17 cellular contexts compared by ENCODE assay signal in genomic region chr20:47605673-47606413, GRCh38.
A peak's percentile ranks its signal among the peaks of the same experiment; 100 is the strongest.
DNase-seq lines count a peak whose midpoint lies in the region; ATAC-seq and TF ChIP-seq lines count a peak whose summit lies in the region.
"Had no signal": no experiment of that assay in that cellular context is flagged by ENCODE, and none has a peak within 500 bp of the region (broad histone marks: within the 10 kb centered on the region; RNA-seq: fewer than 3 reads in every experiment).

No MANE protein-coding gene starts in this region.

- ATAC-seq in activated T-cell treated with anti-CD3 and anti-CD28 coated beads, Interleukin-2, amount 50 U/mL, for 72 hours (replicated peaks in 1 of 2) = no peak
- ATAC-seq: foreskin keratinocyte had no signal

- H3K27me3 Mint-ChIP-seq in activated T-cell treated with anti-CD3 and anti-CD28 coated beads, Interleukin-2, amount 50 U/mL, for 72 hours (ENCODE audit: low read depth) = no peaks in the 10 kb centered on the region
- H3K27me3 Mint-ChIP-seq in activated T-helper 1 cell treated with anti-CD3 and anti-CD28 coated beads, Interleukin-12 subunit alpha, Interleukin-12 subunit beta, Interleukin-2, Interleukin-4 antibody, amounts not matched to agents 30 ng/mL and 10 ng/mL and 1 ng/mL, durations not matched to agents 14 hours and 24 hours and 36 hours (ENCODE audit: insufficient read depth) = no peaks in the 10 kb centered on the region
- H3K27me3 Mint-ChIP-seq in nephron progenitor cell (ENCODE audit: low read depth, poor library complexity) = peaks cover 1% of the 10 kb centered on the region

- peak overlapping the region; percentile 96 for H3K27ac Mint-ChIP-seq in activated T-cell treated with anti-CD3 and anti-CD28 coated beads, Interleukin-2, amount 50 U/mL, for 72 hours
- H3K27ac Mint-ChIP-seq in activated T-helper 1 cell treated with anti-CD3 and anti-CD28 coated beads, Interleukin-12 subunit alpha, Interleukin-12 subunit beta, Interleukin-2, Interleukin-4 antibody, amounts not matched to agents 30 ng/mL and 10 ng/mL and 1 ng/mL, durations not matched to agents 14 hours and 24 hours and 36 hours = peak overlapping the region; percentile 93
- peak overlapping the region; percentile 16 for H3K27ac Mint-ChIP-seq in nephron progenitor cell
- H3K27ac Mint-ChIP-seq: endodermal cell had no signal

- H3K4me3 ChIP-seq in HEK293 (ENCODE audit: low read depth, low read length) (no peak overlapping the region), esophagus muscularis mucosa (no peak overlapping the region)
- H3K4me3 ChIP-seq: cardiac muscle cell, uterus had no signal

- CTCF ChIA-PET in HEK293 (lab: Yijun Ruan, JAX) = no interaction called here

- H3K27ac ChIP-seq in HEK293 (ENCODE audit: extremely low read depth, low read depth, low read length) = no peak overlapping the region
- H3K27ac ChIP-seq in esophagus muscularis mucosa (replicated peaks in 1 of 4) = no peak overlapping the region
- H3K27ac ChIP-seq: cardiac muscle cell, foreskin keratinocyte, uterus had no signal

- H3K4me1 ChIP-seq in HEK293 (ENCODE audit: control insufficient read depth, insufficient read depth, low read length) (peaks cover 6% of the 10 kb centered on the region; the same call in 1 of the 2 replicates), esophagus muscularis mucosa (peaks cover 23 to 29% (median 24%) of the 10 kb centered on the region in 4 donors)
- H3K4me1 ChIP-seq: uterus had no signal

- intact Hi-C loops in activated T-helper 1 cell treated with anti-CD3 and anti-CD28 coated beads, Interleukin-12 subunit alpha, Interleukin-12 subunit beta, Interleukin-2, Interleukin-4 antibody, amounts not matched to agents 30 ng/mL and 10 ng/mL and 1 ng/mL, durations not matched to agents 14 hours and 24 hours and 36 hours (cut with micrococcal nuclease) = no loop called here
- intact Hi-C loops in esophagus muscularis mucosa (cut with DNase I) = no loop called here

- H3K4me3 Mint-ChIP-seq in activated T-cell treated with anti-CD3 and anti-CD28 coated beads, Interleukin-2, amount 50 U/mL, for 72 hours = peak overlapping the region; percentile 30 to 77
- H3K4me3 Mint-ChIP-seq in activated T-helper 1 cell treated with anti-CD3 and anti-CD28 coated beads, Interleukin-12 subunit alpha, Interleukin-12 subunit beta, Interleukin-2, Interleukin-4 antibody, amounts not matched to agents 30 ng/mL and 10 ng/mL and 1 ng/mL, durations not matched to agents 14 hours and 24 hours and 36 hours = peak overlapping the region; percentile 21
- no peak overlapping the region for H3K4me3 Mint-ChIP-seq in nephron progenitor cell
- H3K4me3 Mint-ChIP-seq: endodermal cell had no signal

- peaks cover 97% of the 10 kb centered on the region for H3K4me1 Mint-ChIP-seq in activated T-cell treated with anti-CD3 and anti-CD28 coated beads, Interleukin-2, amount 50 U/mL, for 72 hours (ENCODE audit: low read depth)
- peaks cover 84% of the 10 kb centered on the region for H3K4me1 Mint-ChIP-seq in activated T-helper 1 cell treated with anti-CD3 and anti-CD28 coated beads, Interleukin-12 subunit alpha, Interleukin-12 subunit beta, Interleukin-2, Interleukin-4 antibody, amounts not matched to agents 30 ng/mL and 10 ng/mL and 1 ng/mL, durations not matched to agents 14 hours and 24 hours and 36 hours (ENCODE audit: low read depth)
- peaks cover 18% of the 10 kb centered on the region for H3K4me1 Mint-ChIP-seq in nephron progenitor cell

- DNase-seq in activated T-cell treated with anti-CD3 and anti-CD28 coated beads, Interleukin-2, amount 50 U/mL, for 72 hours = no peak
- DNase-seq in activated T-cell treated with anti-CD3 and anti-CD28 coated beads for 4 hours (no peak), nephron progenitor cell (no peak), esophagus muscularis mucosa (ENCODE audit: extremely low spot score) (no peak), amniotic stem cell (lab: John Stamatoyannopoulos, UW) (no peak)
- DNase-seq in activated T-helper 1 cell treated with anti-CD3 and anti-CD28 coated beads, Interleukin-12 subunit alpha, Interleukin-12 subunit beta, Interleukin-2, Interleukin-4 antibody, amounts not matched to agents 30 ng/mL and 10 ng/mL and 1 ng/mL, durations not matched to agents 14 hours and 24 hours and 36 hours (ENCODE audit: low spot score) = no peak
- no peak for DNase-seq in effector CD8-positive, alpha-beta T cell (lab: John Stamatoyannopoulos, UW)
- DNase-seq: activated CD4-positive, alpha-beta T cell treated with anti-CD3 and anti-CD28 coated beads for 48 hours; endodermal cell; foreskin keratinocyte; NCI-H82; occipital lobe; RPMI8226; stimulated activated CD4-positive, alpha-beta T cell treated with anti-CD3 and anti-CD28 coated beads, Interleukin-4, amount 100 ng/mL, for 24 hours; uterus had no signal

- POLR2A ChIA-PET in HEK293 (lab: Yijun Ruan, JAX) = no interaction called here

- no peak for TF ChIP-seq POLR2A in esophagus muscularis mucosa (IDR thresholded peaks at IDR 0.05; ENCODE audit: low read depth)

- no peak for TF ChIP-seq EP300 in esophagus muscularis mucosa (IDR thresholded peaks at IDR 0.05)

- peaks cover 2 to 3% of the 10 kb centered on the region in 2 donors for H3K36me3 Mint-ChIP-seq in activated T-cell treated with anti-CD3 and anti-CD28 coated beads, Interleukin-2, amount 50 U/mL, for 72 hours (ENCODE audit: insufficient read depth in 2 of 2)
- H3K36me3 Mint-ChIP-seq in activated T-helper 1 cell treated with anti-CD3 and anti-CD28 coated beads, Interleukin-12 subunit alpha, Interleukin-12 subunit beta, Interleukin-2, Interleukin-4 antibody, amounts not matched to agents 30 ng/mL and 10 ng/mL and 1 ng/mL, durations not matched to agents 14 hours and 24 hours and 36 hours (ENCODE audit: low read depth) = peaks cover 45% of the 10 kb centered on the region
- H3K36me3 Mint-ChIP-seq in nephron progenitor cell (ENCODE audit: low read depth) = peaks cover 32% of the 10 kb centered on the region

- TF ChIP-seq CTCF in HEK293 (tag by site-specific recombination; IDR thresholded peaks at IDR 0.05) = no peak
- TF ChIP-seq CTCF in nephron progenitor cell (IDR thresholded peaks at IDR 0.05) = no peak
- no peak for TF ChIP-seq CTCF in esophagus muscularis mucosa (IDR thresholded peaks at IDR 0.05)

- WGBS in esophagus muscularis mucosa = 89% methylated on average over 9 of the region's 9 CpGs

- no peaks in the 10 kb centered on the region for H3K27me3 ChIP-seq in esophagus muscularis mucosa
- H3K27me3 ChIP-seq: cardiac muscle cell, foreskin keratinocyte, uterus had no signal

- no peaks in the 10 kb centered on the region for H3K9me3 ChIP-seq in HEK293 (ENCODE audit: control insufficient read depth, insufficient read depth, low read depth, low read length)
- H3K9me3 ChIP-seq in esophagus muscularis mucosa = no peaks in the 10 kb centered on the region
- H3K9me3 ChIP-seq: uterus had no signal

- H3K36me3 ChIP-seq in HEK293 (ENCODE audit: control insufficient read depth in 2 of 2, insufficient read depth in 1 of 2, low read length in 2 of 2) = no peaks in the 10 kb centered on the region
- no peaks in the 10 kb centered on the region for H3K36me3 ChIP-seq in esophagus muscularis mucosa
- H3K36me3 ChIP-seq: cardiac muscle cell, uterus had no signal

- no peaks in the 10 kb centered on the region for H3K9me3 Mint-ChIP-seq in activated T-cell treated with anti-CD3 and anti-CD28 coated beads, Interleukin-2, amount 50 U/mL, for 72 hours
- no peaks in the 10 kb centered on the region for H3K9me3 Mint-ChIP-seq in activated T-helper 1 cell treated with anti-CD3 and anti-CD28 coated beads, Interleukin-12 subunit alpha, Interleukin-12 subunit beta, Interleukin-2, Interleukin-4 antibody, amounts not matched to agents 30 ng/mL and 10 ng/mL and 1 ng/mL, durations not matched to agents 14 hours and 24 hours and 36 hours
- H3K9me3 Mint-ChIP-seq in nephron progenitor cell = peaks cover 24% of the 10 kb centered on the region

TF ChIP-seq in HEK293, 187 proteins besides CTCF, POLR2A, EP300 and RAD21:
- TF ChIP-seq ZBTB44 (tag by site-specific recombination; IDR thresholded peaks at IDR 0.05) (peak; percentile 61), AEBP2 (tag by site-specific recombination; IDR thresholded peaks at IDR 0.05; ENCODE audit: borderline replicate concordance) (no peak), ZNF350 (tag by site-specific recombination; IDR thresholded peaks at IDR 0.05) (no peak), ZNF837 (tag by site-specific recombination; IDR thresholded peaks at IDR 0.05) (no peak), ZNF621 (tag by site-specific recombination; IDR thresholded peaks at IDR 0.05) (no peak), ZBTB8A (tag by site-specific recombination; IDR thresholded peaks at IDR 0.05) (no peak), TCF7L2 (IDR thresholded peaks at IDR 0.05; ENCODE audit: borderline replicate concordance, low read depth, low read length) (peak; percentile 56; the same call in 1 of the 2 replicates), ZNF426 (tag by site-specific recombination; IDR thresholded peaks at IDR 0.05) (no peak), ZNF776 (tag by site-specific recombination; IDR thresholded peaks at IDR 0.05; ENCODE audit: borderline replicate concordance) (no peak), ZNF677 (tag by site-specific recombination; IDR thresholded peaks at IDR 0.05) (no peak), BCL11A (tag by site-specific recombination; IDR thresholded peaks at IDR 0.05; ENCODE audit: low read depth) (no peak)

Comparison
In these comparisons a context has a peak if more than half of its experiments do, and no peak if none do; other contexts are left out.
1. H3K27ac Mint-ChIP-seq: peak in every context shown above with its lines; median percentile 96 in activated T-cell treated with anti-CD3 and anti-CD28 coated beads, Interleukin-2, amount 50 U/mL, for 72 hours; 93 in activated T-helper 1 cell treated with anti-CD3 and anti-CD28 coated beads, Interleukin-12 subunit alpha, Interleukin-12 subunit beta, Interleukin-2, Interleukin-4 antibody, amounts not matched to agents 30 ng/mL and 10 ng/mL and 1 ng/mL, durations not matched to agents 14 hours and 24 hours and 36 hours; 16 in nephron progenitor cell.